20 cellular contexts compared by ENCODE assay signal in the genomic region with DNA sequence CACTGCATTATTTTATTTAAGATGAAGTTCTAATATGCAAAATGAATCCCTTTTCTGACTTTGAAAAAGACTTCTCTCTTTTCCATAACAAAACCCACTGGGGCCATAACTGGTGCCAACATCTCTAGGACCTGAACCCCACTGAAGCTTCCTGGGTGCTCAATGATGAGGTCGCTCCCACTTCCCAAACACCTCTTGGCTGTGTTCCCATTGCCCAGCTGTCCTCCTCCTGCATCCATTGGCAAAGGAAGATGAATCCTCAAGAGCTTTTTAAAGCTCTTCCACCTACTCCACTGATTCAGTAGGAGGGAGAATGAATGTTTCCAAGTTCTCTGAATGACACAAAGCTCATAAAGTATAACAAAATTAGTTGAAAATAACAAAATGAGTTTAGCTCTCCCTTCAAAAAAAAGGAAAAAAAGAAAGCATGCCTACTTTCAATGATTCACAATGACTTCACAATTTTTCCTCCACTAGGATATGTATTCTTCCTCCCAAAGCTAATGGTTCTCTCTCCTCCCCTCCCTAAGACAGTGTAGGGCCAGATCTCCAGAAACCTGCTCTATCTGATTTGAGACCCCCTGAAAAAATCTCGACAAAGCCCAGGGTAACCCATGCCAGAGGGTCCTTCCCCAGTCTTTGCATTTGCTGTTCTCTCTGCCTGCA.
A peak's percentile ranks its signal among the peaks of the same experiment; 100 is the strongest.
DNase-seq lines count a peak whose midpoint lies in the region; ATAC-seq and TF ChIP-seq lines count a peak whose summit lies in the region.
"Had no signal": no experiment of that assay in that cellular context is flagged by ENCODE, and none has a peak within 500 bp of the region (broad histone marks: within the 10 kb centered on the region; RNA-seq: fewer than 3 reads in every experiment).

No MANE protein-coding gene starts in this region.

- TF ChIP-seq CTCF in smooth muscle cell (IDR thresholded peaks at IDR 0.05; ENCODE audit: borderline replicate concordance, insufficient read depth, poor library complexity, severe bottlenecking), result no peak

- H3K36me3 ChIP-seq in GM23248 (ENCODE audit: low read depth), result no peaks in the 10 kb centered on the region
- H3K36me3 ChIP-seq in SJCRH30, result no peaks in the 10 kb centered on the region
- H3K36me3 ChIP-seq in muscle layer of colon (ENCODE audit: insufficient read depth, low read length), result peaks cover 6% of the 10 kb centered on the region
- H3K36me3 ChIP-seq in smooth muscle cell (ENCODE audit: low read depth), result no peaks in the 10 kb centered on the region

- peak; percentile 42 for DNase-seq in GM23248
- DNase-seq in SJCRH30, result peak; percentile 20 to 37
- no peak for DNase-seq in smooth muscle cell (lab: John Stamatoyannopoulos, UW; ENCODE audit: unreplicated experiment)
- DNase-seq in DMS153 (lab: John Stamatoyannopoulos, UW), result no peak
- no peak for DNase-seq in KBM-7
- no peak for DNase-seq in SKM-1 treated with dmso at 0.1 percent for 144 hours (lab: John Stamatoyannopoulos, UW; ENCODE audit: unreplicated experiment)
- DNase-seq: ACHN; activated B cell treated with CpG ODN at 0.5 μM for 24 hours; DMS79 treated with DMSO at 0.1 percent for 48 hours; GOT3; mammary epithelial cell; NCI-H1436 treated with DMSO at 0.1 percent for 48 hours; NCI-H2171 treated with DMSO at 0.1 percent for 48 hours; NCI-H526 treated with DMSO at 0.1 percent for 48 hours; stimulated activated naive CD8-positive, alpha-beta T cell treated with anti-CD3 and anti-CD28 coated beads, Interleukin-15, amount 100 ng/mL, for 72 hours had no signal

- ATAC-seq in GM18868 (IDR thresholded peaks at IDR 0.05; ENCODE audit: unreplicated experiment), result no peak
- ATAC-seq: activated naive CD4-positive, alpha-beta T cell treated with anti-CD3 and anti-CD28 coated beads, Interleukin-2, amount 50 U/mL, for 72 hours; sciatic nerve; stimulated activated naive CD8-positive, alpha-beta T cell treated with anti-CD3 and anti-CD28 coated beads, Interleukin-15, amount 100 ng/mL, for 72 hours had no signal

- no peaks in the 10 kb centered on the region for H4K20me1 ChIP-seq in GM23248 (ENCODE audit: insufficient read depth)
- H4K20me1 ChIP-seq in smooth muscle cell (ENCODE audit: low read depth), result no peaks in the 10 kb centered on the region

- H3K4me2 ChIP-seq in GM23248 (ENCODE audit: unreplicated experiment), result no peak overlapping the region
- no peak overlapping the region for H3K4me2 ChIP-seq in smooth muscle cell

- H3K4me3 ChIP-seq in GM23248, result no peak overlapping the region
- H3K4me3 ChIP-seq in SJCRH30, result no peak overlapping the region
- H3K4me3 ChIP-seq in muscle layer of colon (ENCODE audit: low read depth in 1 of 2, low read length in 2 of 2), result no peak overlapping the region
- H3K4me3 ChIP-seq in smooth muscle cell, result no peak overlapping the region
- H3K4me3 ChIP-seq: SK-N-MC had no signal

- H3K4me1 ChIP-seq in GM23248 (ENCODE audit: insufficient read depth), result peaks cover 5% of the 10 kb centered on the region; the same call in 1 of the 2 replicates
- H3K4me1 ChIP-seq in SJCRH30, result no peaks in the 10 kb centered on the region
- H3K4me1 ChIP-seq in muscle layer of colon (ENCODE audit: insufficient read depth, low read length), result peaks cover 73% of the 10 kb centered on the region
- no peaks in the 10 kb centered on the region for H3K4me1 ChIP-seq in smooth muscle cell (ENCODE audit: low read depth)

- H2AFZ ChIP-seq in GM23248, result no peak overlapping the region
- H2AFZ ChIP-seq in smooth muscle cell (ENCODE audit: low read depth), result no peak overlapping the region

- H3K27ac ChIP-seq in GM23248 (0 out of 2 replicates have a peak overlapping the region, but pooled peaks have one; percentile 9), SJCRH30 (no peak overlapping the region), muscle layer of colon (ENCODE audit: low read depth, low read length) (peak overlapping the region; percentile 41), smooth muscle cell (ENCODE audit: low read depth) (peak overlapping the region; percentile 80)
- H3K27ac ChIP-seq: SK-N-MC had no signal

- H3K9me2 ChIP-seq in GM23248 (ENCODE audit: insufficient read depth), result no peaks in the 10 kb centered on the region

- H3K79me2 ChIP-seq in GM23248 (ENCODE audit: insufficient read depth), result no peaks in the 10 kb centered on the region
- peaks cover 10% of the 10 kb centered on the region for H3K79me2 ChIP-seq in smooth muscle cell (ENCODE audit: low read depth)

- H3K9ac ChIP-seq in GM23248 (no peak overlapping the region), muscle layer of colon (ENCODE audit: low read length) (no peak overlapping the region), smooth muscle cell (ENCODE audit: low read depth) (no peak overlapping the region)

- 51 to 64% methylated on average over 2 of the region's 2 CpGs for WGBS in GM23248 (ENCODE audit: low coverage in 1 of 2, low lambda C conversion rate in 2 of 2, missing lambda C conversion rate in 2 of 2), 2 experiments
- WGBS in smooth muscle cell (ENCODE audit: low lambda C conversion rate), result 83% methylated on average over 2 of the region's 2 CpGs

- H3K27me3 ChIP-seq in GM23248 (replicated peaks; ENCODE audit: insufficient read depth) (no peaks in the 10 kb centered on the region), SJCRH30 (no peaks in the 10 kb centered on the region), muscle layer of colon (ENCODE audit: control insufficient read depth in 1 of 2, insufficient read depth in 2 of 2, low read length in 2 of 2) (no peaks in the 10 kb centered on the region), smooth muscle cell (ENCODE audit: low read depth) (no peaks in the 10 kb centered on the region)

- in situ Hi-C loops in GM23248 (cut with MboI), result no loop called here
- in situ Hi-C loops in KBM-7 (cut with MboI; ENCODE audit: low pct_unique_long_range_greater_than_20kb, low sequenced_read_pairs), result no loop called here

- no peaks in the 10 kb centered on the region for H3F3A ChIP-seq in GM23248 (ENCODE audit: insufficient read depth)
- no peaks in the 10 kb centered on the region for H3F3A ChIP-seq in smooth muscle cell (ENCODE audit: low read depth)

- no peaks in the 10 kb centered on the region for H3K9me3 ChIP-seq in GM23248 (ENCODE audit: low read depth)
- no peaks in the 10 kb centered on the region for H3K9me3 ChIP-seq in SJCRH30 (replicated peaks)
- no peaks in the 10 kb centered on the region for H3K9me3 ChIP-seq in muscle layer of colon (ENCODE audit: low read length)
- no peaks in the 10 kb centered on the region for H3K9me3 ChIP-seq in smooth muscle cell (replicated peaks; ENCODE audit: low read depth)

Comparison
In these comparisons a context has a peak if more than half of its experiments do, and no peak if none do; other contexts are left out.
1. DNase-seq: peak in GM23248 (single experiment) and SJCRH30 (2 of 2); none in smooth muscle cell (single experiment), DMS153 (single experiment), KBM-7 (single experiment) and SKM-1 treated with dmso at 0.1 percent for 144 hours (single experiment).